In genomic region chr10:127919418-127920191, GRCh38 we compare ENCODE assay signal across 10 cellular contexts. TPM values are rescaled to one million over a fixed set of nuclear protein-coding genes. Genes with fewer than 3 reads are reported as not detected.
DNase-seq lines count a peak whose midpoint lies in the region; ATAC-seq, FAIRE-seq and TF ChIP-seq lines count a peak whose summit lies in the region.
"Had no signal": no experiment of that assay in that cellular context is flagged by ENCODE, and none has a peak within 500 bp of the region (broad histone marks: within the 10 kb centered on the region; RNA-seq: fewer than 3 reads in every experiment).

No MANE protein-coding gene starts in this region.

- no peak for TF ChIP-seq POLR2A in body of pancreas (IDR thresholded peaks at IDR 0.05)

- no peaks in the 10 kb centered on the region for H3K36me3 Mint-ChIP-seq in natural killer cell
- no peaks in the 10 kb centered on the region for H3K36me3 Mint-ChIP-seq in activated T-cell treated with anti-CD3 and anti-CD28 coated beads, Interleukin-2, amount 50 U/mL, for 24 hours (ENCODE audit: low read depth)

- H3K27me3 Mint-ChIP-seq in natural killer cell (ENCODE audit: low read depth in 2 of 2) = peaks cover 0 to 2% of the 10 kb centered on the region in 2 donors
- H3K27me3 Mint-ChIP-seq in activated T-cell treated with anti-CD3 and anti-CD28 coated beads, Interleukin-2, amount 50 U/mL, for 24 hours = no peaks in the 10 kb centered on the region

- no peaks in the 10 kb centered on the region for H3K9me3 Mint-ChIP-seq in natural killer cell
- H3K9me3 Mint-ChIP-seq in activated T-cell treated with anti-CD3 and anti-CD28 coated beads, Interleukin-2, amount 50 U/mL, for 24 hours = peaks cover 2% of the 10 kb centered on the region

- H3K4me3 Mint-ChIP-seq in natural killer cell = no peak overlapping the region
- no peak overlapping the region for H3K4me3 Mint-ChIP-seq in activated T-cell treated with anti-CD3 and anti-CD28 coated beads, Interleukin-2, amount 50 U/mL, for 24 hours

- no peak for TF ChIP-seq CTCF in natural killer cell (IDR thresholded peaks at IDR 0.05)
- no peak for TF ChIP-seq CTCF in D721Med (IDR thresholded peaks at IDR 0.05; ENCODE audit: insufficient read depth, missing control alignments)
- no peak for TF ChIP-seq CTCF in body of pancreas (IDR thresholded peaks at IDR 0.05)

- H3K9me3 ChIP-seq in body of pancreas = no peaks in the 10 kb centered on the region

- peaks cover 6% of the 10 kb centered on the region for H3K4me1 ChIP-seq in body of pancreas

- no peak for FAIRE-seq in D721Med (lab: Jason Lieb, UNC)

- H3K36me3 ChIP-seq in body of pancreas (replicated peaks in 1 of 2; ENCODE audit: insufficient read depth in 1 of 2, low read depth in 2 of 2) = no peaks in the 10 kb centered on the region

- H3K4me1 Mint-ChIP-seq in natural killer cell = peaks cover 10 to 12% of the 10 kb centered on the region in 2 donors
- H3K4me1 Mint-ChIP-seq in activated T-cell treated with anti-CD3 and anti-CD28 coated beads, Interleukin-2, amount 50 U/mL, for 24 hours (ENCODE audit: low read depth) = peaks cover 10% of the 10 kb centered on the region

- H3K27me3 ChIP-seq in body of pancreas = no peaks in the 10 kb centered on the region

- no peak overlapping the region for H3K27ac Mint-ChIP-seq in natural killer cell
- H3K27ac Mint-ChIP-seq in activated T-cell treated with anti-CD3 and anti-CD28 coated beads, Interleukin-2, amount 50 U/mL, for 24 hours = no peak overlapping the region

- H3K4me3 ChIP-seq in body of pancreas = no peak overlapping the region

- WGBS in body of pancreas, 2 donors = 42 to 57% methylated on average over 10 to 11 of the region's 11 CpGs

- H3K27ac ChIP-seq in body of pancreas = peak overlapping the region in 1 of 4 donors; percentile 30

- DNase-seq in CD1c-positive myeloid dendritic cell (ENCODE audit: extremely low spot score) (peak; percentile 30), HuH-7.5 (ENCODE audit: low spot score) (peak; percentile 23), cerebellar cortex (ENCODE audit: low spot score) (peak; percentile 33), natural killer cell (no peak), D721Med (ENCODE audit: insufficient read length, low spot score) (no peak), RPMI8226 (no peak), body of pancreas (no peak)
- no peak for DNase-seq in activated T-cell treated with anti-CD3 and anti-CD28 coated beads, Interleukin-2, amount 50 U/mL, for 24 hours
- DNase-seq: activated CD8-positive, alpha-beta memory T cell treated with anti-CD3 and anti-CD28 coated beads, Interleukin-2, amount 50 U/mL, for 4 hours; HCEC 1CT had no signal

- intact Hi-C loops in natural killer cell (cut with micrococcal nuclease) (no loop called here), body of pancreas (cut with DNase I) (no loop called here)

- ATAC-seq in natural killer cell (peak in 2 of 3 donors; percentile 58 to 60), body of pancreas (no peak)

RNA-seq across cellular contexts. Expression of gene PTPRE, which starts 12.7 kb away (rescaled TPM):
- total RNA-seq in natural killer cell = 100 to 1,000 TPM; 274 to 280 (median 275) TPM
- total RNA-seq in body of pancreas = 1 to 10 TPM; 6.5 to 8.9 TPM

RNA-seq across cellular contexts. Expression of gene CLRN3, which starts 26.9 kb away (rescaled TPM):
- total RNA-seq in natural killer cell = not detected
- under 1 TPM in 1 of 2 donors, not detected in 1; 0.26 TPM for total RNA-seq in body of pancreas

Comparison
In these comparisons a context has a peak if more than half of its experiments do, and no peak if none do; other contexts are left out.
1. DNase-seq: peak in CD1c-positive myeloid dendritic cell (single experiment), HuH-7.5 (single experiment) and cerebellar cortex (single experiment); none in natural killer cell (single experiment), D721Med (single experiment), RPMI8226 (single experiment), body of pancreas (0 of 4) and activated T-cell treated with anti-CD3 and anti-CD28 coated beads, Interleukin-2, amount 50 U/mL, for 24 hours (single experiment).
2. RNA of gene PTPRE, which starts 12.7 kb away (total RNA-seq): 274 to 280 TPM in natural killer cell; 6.5 to 8.9 TPM in body of pancreas; every median in the first group is over 10 times any median in the second.